In genomic region chr14:23953464-23954278, GRCh38 we compare ENCODE assay signal across 8 cellular contexts. TPM values are rescaled to one million over a fixed set of nuclear protein-coding genes. Genes with fewer than 3 reads are reported as not detected.
A peak's percentile ranks its signal among the peaks of the same experiment; 100 is the strongest.
DNase-seq lines count a peak whose midpoint lies in the region; ATAC-seq, FAIRE-seq and TF ChIP-seq lines count a peak whose summit lies in the region.

DHRS4 (plus strand) TSS chr14:23953770; CDS start chr14:23953789, 19 bp downstream.

- H3K4me3 Mint-ChIP-seq in Caco-2 (ENCODE audit: unreplicated experiment): peak within 1 kb of the TSS; percentile 96

- H3K27me3 Mint-ChIP-seq in Caco-2 (ENCODE audit: insufficient read depth, unreplicated experiment): no peaks in the 10 kb centered on the region

- DNase-seq in Caco-2 (peak; percentile 80 to 83), HTR-8/SVneo (ENCODE audit: insufficient read length, low spot score) (peak; percentile 69), NOMO-1 treated with dmso at 0.1 percent for 144 hours (lab: John Stamatoyannopoulos, UW; ENCODE audit: unreplicated experiment) (peak; percentile 68)
- DNase-seq in activated CD8-positive, alpha-beta memory T cell treated with anti-CD3 and anti-CD28 coated beads for 48 hours (ENCODE audit: low read depth in 2 of 3, low spot score in 2 of 3): peak; percentile 45 to 59 (median 58)
- DNase-seq in stimulated activated CD8-positive, alpha-beta memory T cell treated with anti-CD3 and anti-CD28 coated beads, Interleukin-15, amount 100 ng/mL, for 4 hours (ENCODE audit: low read depth in 2 of 2): peak; percentile 50 to 58

- no peaks in the 10 kb centered on the region for H3K4me1 Mint-ChIP-seq in Caco-2 (ENCODE audit: low read depth, unreplicated experiment)

- peak within 1 kb of the TSS; percentile 91 for H3K9ac ChIP-seq in endocrine pancreas (ENCODE audit: control insufficient read depth, insufficient read depth, low read length)

- H3K27ac ChIP-seq in mesodermal cell (ENCODE audit: low read depth, low read length, severe bottlenecking): peak within 1 kb of the TSS; percentile 43

- WGBS in mesodermal cell (ENCODE audit: insufficient coverage in 2 of 2), 2 experiments: 0 to 2% methylated on average over 39 to 43 of the region's 44 CpGs

- peaks cover 10% of the 10 kb centered on the region for H3K9me3 Mint-ChIP-seq in Caco-2 (ENCODE audit: unreplicated experiment)

- CTCF ChIA-PET in Caco-2 (lab: Charles Lee): interaction anchor here (1.2 kb wide), 1 partner anchor 188 kb away, joined by 4 read pairs; the partner anchor contains the start of gene EMC9

- H3K4me1 ChIP-seq in Caco-2 (no peaks in the 10 kb centered on the region), endocrine pancreas (ENCODE audit: control insufficient read depth, insufficient read depth, low read length) (no peaks in the 10 kb centered on the region), mesodermal cell (ENCODE audit: control insufficient read depth, insufficient read depth, low read length, poor library complexity, severe bottlenecking) (peaks cover 9% of the 10 kb centered on the region)

- BruUV-seq in Caco-2 (replicated peaks; lab: Mats Ljungman, UMichigan): TSS peak; percentile 53

- intact Hi-C loops in Caco-2 (cut with micrococcal nuclease; ENCODE audit: unreplicated experiment): loop anchor here (1.0 kb wide), 2 partner anchors 226 to 364 kb away; no protein-coding TSS in a partner anchor

- H3K36me3 Mint-ChIP-seq in Caco-2 (ENCODE audit: insufficient read depth, unreplicated experiment): peaks cover 5% of the 10 kb centered on the region

- no peaks in the 10 kb centered on the region for H3K27me3 ChIP-seq in Caco-2 (replicated peaks; ENCODE audit: control insufficient read depth, insufficient read depth, low read length)
- H3K27me3 ChIP-seq in endocrine pancreas (ENCODE audit: control insufficient read depth, insufficient read depth, low read length): no peaks in the 10 kb centered on the region

- H3K36me3 ChIP-seq in Caco-2 (ENCODE audit: control insufficient read depth, insufficient read depth, low read length): no peaks in the 10 kb centered on the region; the same call in 1 of the 2 replicates
- no peaks in the 10 kb centered on the region for H3K36me3 ChIP-seq in endocrine pancreas (ENCODE audit: control insufficient read depth, insufficient read depth, low read length)
- H3K36me3 ChIP-seq in mesodermal cell (ENCODE audit: control insufficient read depth, insufficient read depth, low read length): no peaks in the 10 kb centered on the region

- H3K9me3 ChIP-seq in Caco-2 (no peaks in the 10 kb centered on the region), endocrine pancreas (ENCODE audit: control insufficient read depth, low read length) (no peaks in the 10 kb centered on the region), mesodermal cell (ENCODE audit: control insufficient read depth, low read length) (peaks cover 5% of the 10 kb centered on the region)

- TF ChIP-seq CTCF in Caco-2 (IDR thresholded peaks at IDR 0.05; ENCODE audit: insufficient read depth in 1 of 2, low read depth in 1 of 2, low read length in 1 of 2, severe bottlenecking in 1 of 2, unreplicated experiment in 1 of 2): peak; percentile 91 to 92

- peak; percentile 86 for ATAC-seq in GM21360 (IDR thresholded peaks at IDR 0.05; ENCODE audit: unreplicated experiment)

- peak within 1 kb of the TSS; percentile 86 for H3K27ac Mint-ChIP-seq in Caco-2 (ENCODE audit: unreplicated experiment)

- peak within 1 kb of the TSS; percentile 76 for H3K4me3 ChIP-seq in Caco-2 (ENCODE audit: low read depth, low read length)
- peak within 1 kb of the TSS; percentile 55 for H3K4me3 ChIP-seq in endocrine pancreas (ENCODE audit: control insufficient read depth, insufficient read depth, low read length)
- peak within 1 kb of the TSS; percentile 71 for H3K4me3 ChIP-seq in mesodermal cell (ENCODE audit: extremely low read depth, insufficient read depth, low read length, poor library complexity, severe bottlenecking)

- POLR2A ChIA-PET in Caco-2 (lab: Charles Lee): no interaction called here

- FAIRE-seq in HTR-8/SVneo (lab: Jason Lieb, UNC): no peak

RNA-seq across cellular contexts. Expression of gene DHRS4, which starts in this region (rescaled TPM):
- 8.0 and 8.6 TPM in 2 replicates for total RNA-seq in Caco-2 (2022)
- polyA plus RNA-seq in mesodermal cell (2013, experiment 1 of 2): 15.9 TPM
- polyA plus RNA-seq in mesodermal cell (2013, experiment 2 of 2): 14.8 TPM

Comparison
In these comparisons a context has a peak if more than half of its experiments do, and no peak if none do; other contexts are left out.
1. Peak in every context shown above with its lines: DNase-seq, ATAC-seq, H3K4me3 ChIP-seq and H3K27ac ChIP-seq.